Comparison of ENCODE assay signal across 1 cellular context in genomic region chr4:114015444-114015899, GRCh38.
A peak's percentile ranks its signal among the peaks of the same experiment; 100 is the strongest.
TF ChIP-seq lines count a peak whose summit lies in the region.

No MANE protein-coding gene starts in this region.

TF ChIP-seq in A549, 52 proteins besides CTCF, POLR2A, EP300 and RAD21 (continued from another document):
- TF ChIP-seq REST (IDR thresholded peaks at IDR 0.05) (no peak), FOSL2 (IDR thresholded peaks at IDR 0.05) (peak; percentile 51), FOSL2 (CRISPR knock-in tag; IDR thresholded peaks at IDR 0.05) (peak; percentile 79), KDM1A (IDR thresholded peaks at IDR 0.05; ENCODE audit: low read depth) (no peak), TFCP2L1 (CRISPR knock-in tag; IDR thresholded peaks at IDR 0.05) (no peak), CHD4 (IDR thresholded peaks at IDR 0.05; ENCODE audit: borderline replicate concordance) (no peak), ZC3H11A (IDR thresholded peaks at IDR 0.05) (no peak), RNF2 (IDR thresholded peaks at IDR 0.05; ENCODE audit: borderline replicate concordance, low read depth) (no peak), POLR2AphosphoS2 (conservative IDR thresholded peaks at IDR 0.05; ENCODE audit: low read length) (no peak), HES2 (IDR thresholded peaks at IDR 0.05) (no peak), HMGXB4 (CRISPR knock-in tag; IDR thresholded peaks at IDR 0.05; ENCODE audit: borderline replicate concordance) (no peak), SMC3 (IDR thresholded peaks at IDR 0.05) (no peak), SREBF2 (IDR thresholded peaks at IDR 0.05) (no peak), MYC (IDR thresholded peaks at IDR 0.05; ENCODE audit: borderline replicate concordance, low read length) (no peak)
